Comparison of ENCODE assay signal across 8 cellular contexts in genomic region chr2:127526940-127527804, GRCh38. TPM values are rescaled to one million over a fixed set of nuclear protein-coding genes. Genes with fewer than 3 reads are reported as not detected.
DNase-seq lines count a peak whose midpoint lies in the region; ATAC-seq and TF ChIP-seq lines count a peak whose summit lies in the region.

No MANE protein-coding gene starts in this region.

- H4K20me1 ChIP-seq in OCI-LY1 (ENCODE audit: insufficient read depth, low read length): no peaks in the 10 kb centered on the region

- H3K4me3 Mint-ChIP-seq in T-helper 1 cell treated with Interleukin-12 subunit alpha and Interleukin-12 subunit beta and Interleukin-4 antibody, amounts not matched to agents 30 μg/mL and 1 μg/mL, for 36 hours: peak overlapping the region; percentile 91

- H3K4me2 ChIP-seq in OCI-LY1 (ENCODE audit: low read length): peak overlapping the region; percentile 90

- no peaks in the 10 kb centered on the region for H3K9me3 Mint-ChIP-seq in T-helper 1 cell treated with Interleukin-12 subunit alpha and Interleukin-12 subunit beta and Interleukin-4 antibody, amounts not matched to agents 30 μg/mL and 1 μg/mL, for 36 hours

- H2AFZ ChIP-seq in OCI-LY1 (ENCODE audit: low read length): peak overlapping the region; percentile 62

- H3K27me3 ChIP-seq in OCI-LY1 (ENCODE audit: insufficient read depth, low read length): no peaks in the 10 kb centered on the region; the same call in 1 of the 2 replicates
- no peaks in the 10 kb centered on the region for H3K27me3 ChIP-seq in colonic mucosa

- no peaks in the 10 kb centered on the region for H3K9me2 ChIP-seq in OCI-LY1 (ENCODE audit: low read depth, low read length)

- intact Hi-C loops in colonic mucosa (cut with DNase I): no loop called here
- intact Hi-C loops in mucosa of descending colon (cut with DNase I, micrococcal nuclease): no loop called here

- H3K9me3 ChIP-seq in OCI-LY1 (ENCODE audit: low read length) (no peaks in the 10 kb centered on the region), colonic mucosa (no peaks in the 10 kb centered on the region), mucosa of descending colon (no peaks in the 10 kb centered on the region)

- H3K36me3 ChIP-seq in OCI-LY1 (ENCODE audit: insufficient read depth, low read length) (peaks cover 19% of the 10 kb centered on the region), colonic mucosa (no peaks in the 10 kb centered on the region), mucosa of descending colon (ENCODE audit: low read depth) (no peaks in the 10 kb centered on the region)

- peak overlapping the region; percentile 96 for H3K27ac Mint-ChIP-seq in T-helper 1 cell treated with Interleukin-12 subunit alpha and Interleukin-12 subunit beta and Interleukin-4 antibody, amounts not matched to agents 30 μg/mL and 1 μg/mL, for 36 hours

- peaks cover 26% of the 10 kb centered on the region for H3K4me1 Mint-ChIP-seq in T-helper 1 cell treated with Interleukin-12 subunit alpha and Interleukin-12 subunit beta and Interleukin-4 antibody, amounts not matched to agents 30 μg/mL and 1 μg/mL, for 36 hours (ENCODE audit: low read depth)

- TF ChIP-seq CTCF in OCI-LY1 (IDR thresholded peaks at IDR 0.05; ENCODE audit: low read length): peak; percentile 22; the same call in 1 of the 2 replicates
- TF ChIP-seq CTCF in colonic mucosa (IDR thresholded peaks at IDR 0.05): no peak
- TF ChIP-seq CTCF in mucosa of descending colon (IDR thresholded peaks at IDR 0.05): no peak

- ATAC-seq in HG02759 (IDR thresholded peaks at IDR 0.05; ENCODE audit: unreplicated experiment) (peak; percentile 17), mucosa of descending colon (peak; percentile 59)

- DNase-seq in T-helper 1 cell (no peak), colonic mucosa (peak; percentile 52), mucosa of descending colon (peak in 1 of 3 donors; percentile 52), DMS 273 (lab: John Stamatoyannopoulos, UW; ENCODE audit: unreplicated experiment) (no peak), NCI-H128 (lab: John Stamatoyannopoulos, UW; ENCODE audit: unreplicated experiment) (no peak)

- H3K4me3 ChIP-seq in OCI-LY1 (ENCODE audit: low read depth, low read length, poor library complexity, severe bottlenecking) (peak overlapping the region; percentile 98), colonic mucosa (peak overlapping the region; percentile 99), mucosa of descending colon (peak overlapping the region; percentile 68)

- peaks cover 14% of the 10 kb centered on the region for H3K27me3 Mint-ChIP-seq in T-helper 1 cell treated with Interleukin-12 subunit alpha and Interleukin-12 subunit beta and Interleukin-4 antibody, amounts not matched to agents 30 μg/mL and 1 μg/mL, for 36 hours (ENCODE audit: low read depth)

- H3F3A ChIP-seq in OCI-LY1 (ENCODE audit: insufficient read depth, low read length): no peaks in the 10 kb centered on the region

- peak overlapping the region; percentile 97 for H3K9ac ChIP-seq in OCI-LY1 (ENCODE audit: low read length)
- peak overlapping the region; percentile 68 to 86 for H3K9ac ChIP-seq in colonic mucosa (ENCODE audit: low read depth in 2 of 2, low read length in 2 of 2)

- peak overlapping the region; percentile 72 for H3K27ac ChIP-seq in OCI-LY1 (ENCODE audit: low read depth, low read length, poor library complexity, severe bottlenecking)
- H3K27ac ChIP-seq in colonic mucosa: peak overlapping the region; percentile 94

- peaks cover 10% of the 10 kb centered on the region for H3K36me3 Mint-ChIP-seq in T-helper 1 cell treated with Interleukin-12 subunit alpha and Interleukin-12 subunit beta and Interleukin-4 antibody, amounts not matched to agents 30 μg/mL and 1 μg/mL, for 36 hours (ENCODE audit: low read depth)

- H3K79me2 ChIP-seq in OCI-LY1 (ENCODE audit: insufficient read depth, low read length): peaks cover 27% of the 10 kb centered on the region

- H3K4me1 ChIP-seq in OCI-LY1 (ENCODE audit: insufficient read depth, low read length, severe bottlenecking) (peaks cover 20% of the 10 kb centered on the region), colonic mucosa (no peaks in the 10 kb centered on the region), mucosa of descending colon (ENCODE audit: low read depth) (peaks cover 23% of the 10 kb centered on the region)

RNA-seq across cellular contexts. Expression of gene IWS1, which starts 0.9 kb away (rescaled TPM):
- total RNA-seq in colonic mucosa (10 to 100 TPM; 32.4 to 37.8 TPM), mucosa of descending colon (10 to 100 TPM; 32.3 to 38.4 (median 33.2) TPM)

RNA-seq across cellular contexts. Expression of gene MYO7B, which starts 8.3 kb away (rescaled TPM):
- total RNA-seq in colonic mucosa (100 to 1,000 TPM; 159 to 218 TPM), mucosa of descending colon (100 to 1,000 TPM; 118 to 305 (median 199) TPM)
